ENCODE assay signal across 2 cellular contexts in the genomic region with DNA sequence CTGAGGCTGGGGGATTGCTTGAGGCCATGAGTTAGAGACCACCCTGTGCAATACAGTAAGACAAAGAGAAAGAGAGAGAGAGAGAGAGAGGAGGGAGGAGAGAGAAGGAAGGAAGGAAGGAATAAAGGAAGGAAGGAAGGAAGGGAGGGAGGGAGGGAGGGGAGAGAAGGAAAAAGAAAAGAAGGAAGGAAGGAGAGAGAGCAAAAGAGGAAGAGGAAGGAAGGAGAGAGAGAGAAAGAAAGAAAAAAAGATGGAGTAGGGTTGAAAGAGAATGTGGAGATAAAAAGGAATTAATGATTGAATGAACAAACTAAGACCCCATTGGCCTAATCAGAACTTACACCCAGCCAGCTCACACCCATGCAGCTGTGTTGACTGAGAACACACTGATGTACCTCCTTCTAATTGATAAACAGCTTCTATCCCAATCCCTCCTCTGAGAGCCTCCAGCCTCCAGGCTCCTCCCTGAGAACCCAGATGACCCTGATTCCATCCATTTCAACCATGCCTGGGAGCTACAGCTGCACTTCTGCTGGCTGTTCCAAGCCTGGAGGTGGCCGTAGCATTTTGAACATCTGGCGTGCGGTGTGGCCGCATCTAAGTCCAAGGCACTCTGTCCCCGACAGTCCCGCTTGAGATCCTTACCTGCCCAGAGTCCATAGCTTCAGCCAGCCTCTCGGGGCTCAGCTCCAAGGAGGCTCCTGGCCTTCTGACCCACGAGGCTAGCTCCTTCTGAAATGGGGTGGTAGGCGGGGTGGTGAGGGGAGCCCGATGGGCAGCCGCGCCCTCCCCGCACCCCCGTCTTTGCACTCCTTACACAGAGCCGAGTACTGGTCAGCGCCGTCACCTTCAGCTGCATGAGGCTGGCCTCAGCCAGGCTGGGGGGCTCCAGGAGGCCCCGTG.
TF ChIP-seq lines count a peak whose summit lies in the region.

No MANE protein-coding gene starts in this region.

TF ChIP-seq in SK-N-SH, 30 proteins besides CTCF, POLR2A, EP300 and RAD21:
- TF ChIP-seq TCF12 (IDR thresholded peaks at IDR 0.05), result no peak

TF ChIP-seq in SK-N-SH treated with all-trans-retinoic acid at 6 μM for 48 hours, 23 proteins besides CTCF, POLR2A, EP300 and RAD21:
- TF ChIP-seq, protein P1, sequence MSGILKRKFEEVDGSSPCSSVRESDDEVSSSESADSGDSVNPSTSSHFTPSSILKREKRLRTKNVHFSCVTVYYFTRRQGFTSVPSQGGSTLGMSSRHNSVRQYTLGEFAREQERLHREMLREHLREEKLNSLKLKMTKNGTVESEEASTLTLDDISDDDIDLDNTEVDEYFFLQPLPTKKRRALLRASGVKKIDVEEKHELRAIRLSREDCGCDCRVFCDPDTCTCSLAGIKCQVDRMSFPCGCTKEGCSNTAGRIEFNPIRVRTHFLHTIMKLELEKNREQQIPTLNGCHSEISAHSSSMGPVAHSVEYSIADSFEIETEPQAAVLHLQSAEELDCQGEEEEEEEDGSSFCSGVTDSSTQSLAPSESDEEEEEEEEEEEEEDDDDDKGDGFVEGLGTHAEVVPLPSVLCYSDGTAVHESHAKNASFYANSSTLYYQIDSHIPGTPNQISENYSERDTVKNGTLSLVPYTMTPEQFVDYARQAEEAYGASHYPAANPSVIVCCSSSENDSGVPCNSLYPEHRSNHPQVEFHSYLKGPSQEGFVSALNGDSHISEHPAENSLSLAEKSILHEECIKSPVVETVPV (CRISPR knock-in tag; IDR thresholded peaks at IDR 0.05), result no peak
- TF ChIP-seq ZFP30 (CRISPR knock-in tag; IDR thresholded peaks at IDR 0.05), result no peak
- no peak for TF ChIP-seq ZNF70 (CRISPR knock-in tag; IDR thresholded peaks at IDR 0.05)
- no peak for TF ChIP-seq SNAI2 (CRISPR knock-in tag; IDR thresholded peaks at IDR 0.05)
- TF ChIP-seq, protein P2, sequence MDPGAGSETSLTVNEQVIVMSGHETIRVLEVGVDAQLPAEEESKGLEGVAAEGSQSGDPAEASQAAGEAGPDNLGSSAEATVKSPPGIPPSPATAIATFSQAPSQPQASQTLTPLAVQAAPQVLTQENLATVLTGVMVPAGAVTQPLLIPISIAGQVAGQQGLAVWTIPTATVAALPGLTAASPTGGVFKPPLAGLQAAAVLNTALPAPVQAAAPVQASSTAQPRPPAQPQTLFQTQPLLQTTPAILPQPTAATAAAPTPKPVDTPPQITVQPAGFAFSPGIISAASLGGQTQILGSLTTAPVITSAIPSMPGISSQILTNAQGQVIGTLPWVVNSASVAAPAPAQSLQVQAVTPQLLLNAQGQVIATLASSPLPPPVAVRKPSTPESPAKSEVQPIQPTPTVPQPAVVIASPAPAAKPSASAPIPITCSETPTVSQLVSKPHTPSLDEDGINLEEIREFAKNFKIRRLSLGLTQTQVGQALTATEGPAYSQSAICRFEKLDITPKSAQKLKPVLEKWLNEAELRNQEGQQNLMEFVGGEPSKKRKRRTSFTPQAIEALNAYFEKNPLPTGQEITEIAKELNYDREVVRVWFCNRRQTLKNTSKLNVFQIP (CRISPR knock-in tag; IDR thresholded peaks at IDR 0.05; ENCODE audit: borderline replicate concordance, low read depth), result no peak
- TF ChIP-seq GLIS3 (CRISPR knock-in tag; IDR thresholded peaks at IDR 0.05), result no peak
- TF ChIP-seq TOX (CRISPR knock-in tag; IDR thresholded peaks at IDR 0.05; ENCODE audit: borderline replicate concordance), result no peak
- no peak for TF ChIP-seq ZFP3 (CRISPR knock-in tag; IDR thresholded peaks at IDR 0.05)
- TF ChIP-seq ISL1 (CRISPR knock-in tag; IDR thresholded peaks at IDR 0.05), result no peak
- no peak for TF ChIP-seq RARB (CRISPR knock-in tag; IDR thresholded peaks at IDR 0.05)
- no peak for TF ChIP-seq ESRRG (CRISPR knock-in tag; IDR thresholded peaks at IDR 0.05)
- TF ChIP-seq OSR1 (CRISPR knock-in tag; IDR thresholded peaks at IDR 0.05), result no peak
- no peak for TF ChIP-seq BACH2 (CRISPR knock-in tag; IDR thresholded peaks at IDR 0.05; ENCODE audit: borderline replicate concordance)
- TF ChIP-seq ZNF8 (CRISPR knock-in tag; IDR thresholded peaks at IDR 0.05), result no peak
- TF ChIP-seq, protein P3, sequence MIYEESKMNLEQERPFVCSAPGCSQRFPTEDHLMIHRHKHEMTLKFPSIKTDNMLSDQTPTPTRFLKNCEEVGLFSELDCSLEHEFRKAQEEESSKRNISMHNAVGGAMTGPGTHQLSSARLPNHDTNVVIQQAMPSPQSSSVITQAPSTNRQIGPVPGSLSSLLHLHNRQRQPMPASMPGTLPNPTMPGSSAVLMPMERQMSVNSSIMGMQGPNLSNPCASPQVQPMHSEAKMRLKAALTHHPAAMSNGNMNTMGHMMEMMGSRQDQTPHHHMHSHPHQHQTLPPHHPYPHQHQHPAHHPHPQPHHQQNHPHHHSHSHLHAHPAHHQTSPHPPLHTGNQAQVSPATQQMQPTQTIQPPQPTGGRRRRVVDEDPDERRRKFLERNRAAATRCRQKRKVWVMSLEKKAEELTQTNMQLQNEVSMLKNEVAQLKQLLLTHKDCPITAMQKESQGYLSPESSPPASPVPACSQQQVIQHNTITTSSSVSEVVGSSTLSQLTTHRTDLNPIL (CRISPR knock-in tag; IDR thresholded peaks at IDR 0.05; ENCODE audit: low read depth), result no peak
